ENCODE assay signal across 24 cellular contexts in the genomic region with DNA sequence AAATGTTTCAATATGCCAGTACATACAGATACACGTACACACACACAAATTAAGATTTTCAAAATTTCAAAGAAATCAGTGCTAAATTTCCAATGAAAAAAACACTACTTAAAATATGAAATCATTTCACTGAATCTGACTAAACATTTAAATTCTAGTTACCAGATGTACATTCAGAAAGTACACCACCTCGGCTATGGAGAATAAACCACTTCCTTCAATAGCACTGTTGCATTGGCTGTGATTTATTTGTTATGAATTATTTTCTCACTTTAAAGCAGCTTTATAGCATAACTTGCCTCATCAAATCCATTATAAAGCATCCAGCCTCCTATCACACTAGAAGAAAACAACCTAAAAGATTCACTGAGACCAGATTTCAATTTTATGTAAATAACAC. TPM values are rescaled to one million over a fixed set of nuclear protein-coding genes. Genes with fewer than 3 reads are reported as not detected.
DNase-seq lines count a peak whose midpoint lies in the region; ATAC-seq, FAIRE-seq and TF ChIP-seq lines count a peak whose summit lies in the region.
"Had no signal": no experiment of that assay in that cellular context is flagged by ENCODE, and none has a peak within 500 bp of the region (broad histone marks: within the 10 kb centered on the region; RNA-seq: fewer than 3 reads in every experiment).

No MANE protein-coding gene starts in this region.

- intact Hi-C loops in CD8-positive, alpha-beta T cell (cut with DNase I, micrococcal nuclease) = loop anchor here in 1 of 2 experiments (2.0 kb wide), 2 partner anchors 15 to 37 kb away; partner anchors contain the start of gene HBS1L
- intact Hi-C loops in pancreas (cut with DNase I) = no loop called here
- intact Hi-C loops in Caco-2 (cut with micrococcal nuclease; ENCODE audit: unreplicated experiment) = no loop called here

- peaks cover 7% of the 10 kb centered on the region for H3K36me3 Mint-ChIP-seq in activated naive CD4-positive, alpha-beta T cell treated with anti-CD3 and anti-CD28 coated beads, Interleukin-2, amount 50 U/mL, for 24 hours
- peaks cover 2% of the 10 kb centered on the region for H3K36me3 Mint-ChIP-seq in CD8-positive, alpha-beta T cell
- H3K36me3 Mint-ChIP-seq in T-cell (peaks cover 3% of the 10 kb centered on the region), Caco-2 (ENCODE audit: insufficient read depth, unreplicated experiment) (peaks cover 6% of the 10 kb centered on the region)

- no peaks in the 10 kb centered on the region for H3K9me3 ChIP-seq in CD8-positive, alpha-beta T cell (ENCODE audit: low read length)
- no peaks in the 10 kb centered on the region for H3K9me3 ChIP-seq in pancreas
- no peaks in the 10 kb centered on the region for H3K9me3 ChIP-seq in Caco-2
- H3K9me3 ChIP-seq: BLaER1 treated with 17β-estradiol and CSF1 and Interleukin-3, amounts not matched to agents 10 nM and 100 nM; MG63 had no signal

- no peak overlapping the region for H3K4me3 ChIP-seq in CD8-positive, alpha-beta T cell (ENCODE audit: low read depth, low read length)
- no peak overlapping the region for H3K4me3 ChIP-seq in pancreas
- no peak overlapping the region for H3K4me3 ChIP-seq in Caco-2 (ENCODE audit: low read depth, low read length)
- H3K4me3 ChIP-seq: BLaER1 treated with 17β-estradiol and CSF1 and Interleukin-3, amounts not matched to agents 10 nM and 100 nM; GM23248; MG63; SK-N-MC had no signal

- CTCF ChIA-PET in CD8-positive, alpha-beta T cell (lab: Charles Lee) = interaction anchor here (0.8 kb wide), 1 partner anchor 13 kb away, joined by 3 read pairs; no protein-coding TSS in a partner anchor
- CTCF ChIA-PET in T-cell (lab: Charles Lee) = interaction anchor here in 1 of 2 donors (0.6 kb wide), 1 partner anchor 12 kb away, joined by 4 read pairs; no protein-coding TSS in a partner anchor
- CTCF ChIA-PET in Caco-2 (lab: Charles Lee) = no interaction called here

- 93% methylated on average over 2 of the region's 2 CpGs for WGBS in pancreas, 2 donors

- H3K27me3 Mint-ChIP-seq in activated naive CD4-positive, alpha-beta T cell treated with anti-CD3 and anti-CD28 coated beads, Interleukin-2, amount 50 U/mL, for 24 hours = no peaks in the 10 kb centered on the region
- H3K27me3 Mint-ChIP-seq in CD8-positive, alpha-beta T cell (ENCODE audit: low read depth) = no peaks in the 10 kb centered on the region
- H3K27me3 Mint-ChIP-seq in T-cell (no peaks in the 10 kb centered on the region), Caco-2 (ENCODE audit: insufficient read depth, unreplicated experiment) (no peaks in the 10 kb centered on the region)
- H3K27me3 Mint-ChIP-seq: CD8-positive, alpha-beta memory T cell had no signal

- H3K27me3 ChIP-seq in CD8-positive, alpha-beta T cell (ENCODE audit: insufficient read depth, low read length) = no peaks in the 10 kb centered on the region
- H3K27me3 ChIP-seq in pancreas (no peaks in the 10 kb centered on the region), Caco-2 (replicated peaks; ENCODE audit: control insufficient read depth, insufficient read depth, low read length) (no peaks in the 10 kb centered on the region)
- H3K27me3 ChIP-seq: BLaER1 treated with 17β-estradiol and CSF1 and Interleukin-3, amounts not matched to agents 10 nM and 100 nM; MG63 had no signal

- peaks cover 78% of the 10 kb centered on the region for H3K4me1 ChIP-seq in CD8-positive, alpha-beta T cell (ENCODE audit: insufficient read depth, low read length)
- H3K4me1 ChIP-seq in pancreas = no peaks in the 10 kb centered on the region
- H3K4me1 ChIP-seq in Caco-2 = no peaks in the 10 kb centered on the region

- H3K9me3 Mint-ChIP-seq in activated naive CD4-positive, alpha-beta T cell treated with anti-CD3 and anti-CD28 coated beads, Interleukin-2, amount 50 U/mL, for 24 hours = no peaks in the 10 kb centered on the region
- no peaks in the 10 kb centered on the region for H3K9me3 Mint-ChIP-seq in CD8-positive, alpha-beta T cell
- H3K9me3 Mint-ChIP-seq in T-cell = no peaks in the 10 kb centered on the region
- no peaks in the 10 kb centered on the region for H3K9me3 Mint-ChIP-seq in Caco-2 (ENCODE audit: unreplicated experiment)
- H3K9me3 Mint-ChIP-seq: CD8-positive, alpha-beta memory T cell had no signal

- ATAC-seq in CD8-positive, alpha-beta T cell = no peak
- ATAC-seq in T-cell (replicated peaks in 1 of 4) (no peak), pancreas (no peak), HG03045 (IDR thresholded peaks at IDR 0.05; ENCODE audit: unreplicated experiment) (no peak)

- no peak for DNase-seq in activated naive CD4-positive, alpha-beta T cell treated with anti-CD3 and anti-CD28 coated beads, Interleukin-2, amount 50 U/mL, for 16 hours
- no peak for DNase-seq in CD8-positive, alpha-beta T cell
- DNase-seq in T-cell (no peak), pancreas (no peak), Caco-2 (no peak)
- DNase-seq: AML-193; Calu3; CD8-positive, alpha-beta memory T cell; GM23248; H7; KG1; MG63; NCI-H1105 treated with DMSO at 0.1 percent for 48 hours; NCI-H146; NCI-H1930; NCI-H2107; NCI-H524 treated with DMSO at 0.1 percent for 48 hours; NCI-H774; SIG-M5 had no signal

- H3K27ac ChIP-seq in CD8-positive, alpha-beta T cell (ENCODE audit: low read depth, low read length) = no peak overlapping the region
- H3K27ac ChIP-seq in pancreas = no peak overlapping the region
- H3K27ac ChIP-seq: BLaER1 treated with 17β-estradiol and CSF1 and Interleukin-3, amounts not matched to agents 10 nM and 100 nM; GM23248; SK-N-MC had no signal

- peak; percentile 13 for FAIRE-seq in pancreas (lab: Jason Lieb, UNC)
- FAIRE-seq: HTR-8/SVneo had no signal

- BruUV-seq in Caco-2 (replicated peaks; lab: Mats Ljungman, UMichigan) = no TSS peak

- H3K4me1 Mint-ChIP-seq in activated naive CD4-positive, alpha-beta T cell treated with anti-CD3 and anti-CD28 coated beads, Interleukin-2, amount 50 U/mL, for 24 hours = peaks cover 84% of the 10 kb centered on the region
- H3K4me1 Mint-ChIP-seq in CD8-positive, alpha-beta T cell (ENCODE audit: low read depth) = peaks cover 73% of the 10 kb centered on the region
- peaks cover 73 to 88% (median 77%) of the 10 kb centered on the region in 3 donors for H3K4me1 Mint-ChIP-seq in T-cell
- no peaks in the 10 kb centered on the region for H3K4me1 Mint-ChIP-seq in Caco-2 (ENCODE audit: low read depth, unreplicated experiment)

- no peak overlapping the region for H3K4me3 Mint-ChIP-seq in activated naive CD4-positive, alpha-beta T cell treated with anti-CD3 and anti-CD28 coated beads, Interleukin-2, amount 50 U/mL, for 24 hours
- peak overlapping the region; percentile 47 for H3K4me3 Mint-ChIP-seq in CD8-positive, alpha-beta T cell
- peak overlapping the region in 1 of 3 donors; percentile 6 for H3K4me3 Mint-ChIP-seq in T-cell
- no peak overlapping the region for H3K4me3 Mint-ChIP-seq in Caco-2 (ENCODE audit: unreplicated experiment)
- H3K4me3 Mint-ChIP-seq: CD8-positive, alpha-beta memory T cell had no signal

- POLR2A ChIA-PET in CD8-positive, alpha-beta T cell (lab: Charles Lee) = interaction anchor here (1.0 kb wide), 1 partner anchor 172 kb away, joined by 5 read pairs; no protein-coding TSS in a partner anchor
- POLR2A ChIA-PET in T-cell (lab: Charles Lee) (interaction anchor here in 1 of 2 donors (0.6 kb wide), 1 partner anchor 20 kb away, joined by 5 read pairs; no protein-coding TSS in a partner anchor), Caco-2 (lab: Charles Lee) (no interaction called here)

- H3K36me3 ChIP-seq in CD8-positive, alpha-beta T cell (ENCODE audit: insufficient read depth, low read length) = no peaks in the 10 kb centered on the region
- H3K36me3 ChIP-seq in pancreas = no peaks in the 10 kb centered on the region
- H3K36me3 ChIP-seq in Caco-2 (ENCODE audit: control insufficient read depth, insufficient read depth, low read length) = no peaks in the 10 kb centered on the region
- H3K36me3 ChIP-seq: MG63 had no signal

- H3K27ac Mint-ChIP-seq in activated naive CD4-positive, alpha-beta T cell treated with anti-CD3 and anti-CD28 coated beads, Interleukin-2, amount 50 U/mL, for 24 hours = peak overlapping the region; percentile 56
- H3K27ac Mint-ChIP-seq in CD8-positive, alpha-beta T cell = peak overlapping the region; percentile 87
- H3K27ac Mint-ChIP-seq in T-cell (peak overlapping the region; percentile 77 to 89), Caco-2 (ENCODE audit: unreplicated experiment) (no peak overlapping the region)

- no peak for TF ChIP-seq CTCF in CD8-positive, alpha-beta T cell (IDR thresholded peaks at IDR 0.05)
- TF ChIP-seq CTCF in pancreas (IDR thresholded peaks at IDR 0.05) (no peak), Caco-2 (IDR thresholded peaks at IDR 0.05; ENCODE audit: insufficient read depth in 1 of 2, low read depth in 1 of 2, low read length in 1 of 2, severe bottlenecking in 1 of 2, unreplicated experiment in 1 of 2) (no peak)

RNA-seq across cellular contexts. Expression of gene HBS1L, which starts 36.6 kb away (rescaled TPM):
- total RNA-seq in CD8-positive, alpha-beta T cell = 100 to 1,000 TPM; 119 to 123 TPM
- total RNA-seq in T-cell (100 to 1,000 TPM in 1 of 5 donors, 10 to 100 TPM in 4; 51.4 to 112 (median 69.7) TPM), pancreas (10 to 100 TPM; 36.0 to 41.5 (median 40.6) TPM), Caco-2 (2022) (79.2 and 81.2 TPM in 2 replicates)
- 10 to 100 TPM; 10.3 to 18.0 TPM for polyA plus RNA-seq in pancreas
